1 cellular context compared by ENCODE assay signal in the genomic region with DNA sequence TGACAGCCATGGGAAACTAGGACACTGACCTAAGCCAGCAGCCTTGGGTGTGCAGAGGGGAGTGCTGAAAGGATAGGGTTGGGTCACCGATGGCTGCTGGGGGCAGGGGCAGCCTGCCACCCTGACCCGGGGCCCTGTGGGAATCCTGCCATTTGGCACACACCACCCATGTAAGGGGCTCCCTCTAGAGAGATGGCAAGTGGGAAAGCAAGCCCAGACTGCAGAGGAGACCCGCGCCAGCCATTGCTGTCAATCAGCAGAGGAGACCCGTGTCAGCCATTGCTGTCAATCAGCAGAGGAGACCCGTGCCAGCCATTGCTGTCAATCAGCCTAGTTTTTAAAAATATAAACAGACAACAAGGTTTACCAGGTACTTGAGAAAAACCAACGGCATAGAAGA.
TF ChIP-seq lines count a peak whose summit lies in the region.

No MANE protein-coding gene starts in this region.

TF ChIP-seq in K562, 482 proteins besides CTCF, POLR2A, EP300 and RAD21:
- TF ChIP-seq, protein P1, sequence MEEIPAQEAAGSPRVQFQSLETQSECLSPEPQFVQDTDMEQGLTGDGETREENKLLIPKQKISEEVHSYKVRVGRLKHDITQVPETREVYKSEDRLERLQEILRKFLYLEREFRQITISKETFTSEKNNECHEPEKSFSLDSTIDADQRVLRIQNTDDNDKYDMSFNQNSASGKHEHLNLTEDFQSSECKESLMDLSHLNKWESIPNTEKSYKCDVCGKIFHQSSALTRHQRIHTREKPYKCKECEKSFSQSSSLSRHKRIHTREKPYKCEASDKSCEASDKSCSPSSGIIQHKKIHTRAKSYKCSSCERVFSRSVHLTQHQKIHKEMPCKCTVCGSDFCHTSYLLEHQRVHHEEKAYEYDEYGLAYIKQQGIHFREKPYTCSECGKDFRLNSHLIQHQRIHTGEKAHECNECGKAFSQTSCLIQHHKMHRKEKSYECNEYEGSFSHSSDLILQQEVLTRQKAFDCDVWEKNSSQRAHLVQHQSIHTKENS (CRISPR knock-in tag; IDR thresholded peaks at IDR 0.05): no peak
- TF ChIP-seq MEIS2 (IDR thresholded peaks at IDR 0.05; ENCODE audit: partially characterized antibody): peak; percentile 6
- no peak for TF ChIP-seq RNF2 (IDR thresholded peaks at IDR 0.05)
- TF ChIP-seq, protein P2, sequence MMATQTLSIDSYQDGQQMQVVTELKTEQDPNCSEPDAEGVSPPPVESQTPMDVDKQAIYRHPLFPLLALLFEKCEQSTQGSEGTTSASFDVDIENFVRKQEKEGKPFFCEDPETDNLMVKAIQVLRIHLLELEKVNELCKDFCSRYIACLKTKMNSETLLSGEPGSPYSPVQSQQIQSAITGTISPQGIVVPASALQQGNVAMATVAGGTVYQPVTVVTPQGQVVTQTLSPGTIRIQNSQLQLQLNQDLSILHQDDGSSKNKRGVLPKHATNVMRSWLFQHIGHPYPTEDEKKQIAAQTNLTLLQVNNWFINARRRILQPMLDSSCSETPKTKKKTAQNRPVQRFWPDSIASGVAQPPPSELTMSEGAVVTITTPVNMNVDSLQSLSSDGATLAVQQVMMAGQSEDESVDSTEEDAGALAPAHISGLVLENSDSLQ (IDR thresholded peaks at IDR 0.05): peak; percentile 66
TF ChIP-seq in K562: peak in this region for 2.
